Comparison of ENCODE assay signal across 17 cellular contexts in the genomic region with DNA sequence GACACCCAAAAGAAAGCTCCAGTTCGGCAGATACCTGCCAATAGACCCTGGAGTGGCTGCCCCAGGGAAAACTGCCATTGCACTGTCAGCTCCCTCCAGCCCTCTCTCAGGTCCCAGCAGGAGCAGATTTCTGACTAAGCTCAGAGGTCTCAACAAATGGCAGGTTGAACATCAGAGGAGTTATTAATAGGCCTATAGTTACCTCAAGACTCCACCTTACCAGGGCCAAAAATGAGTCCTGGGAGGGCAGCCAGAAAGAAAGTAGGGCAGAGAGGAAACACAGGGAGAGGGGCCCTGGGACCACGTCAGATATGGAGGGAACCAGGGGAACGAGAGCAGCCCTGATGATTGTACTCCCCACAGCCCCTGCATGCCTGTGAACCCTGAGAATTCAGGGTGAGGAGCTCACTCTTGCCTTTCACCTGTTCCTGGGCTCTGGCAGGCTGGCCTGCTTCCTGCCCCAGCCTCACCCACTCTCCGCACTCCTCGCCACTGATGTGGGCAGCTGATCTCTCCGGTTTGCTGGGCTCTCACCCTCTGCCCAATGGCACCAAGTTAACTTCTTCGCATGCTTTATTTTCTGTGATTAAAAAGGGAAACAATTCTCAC. TPM values are rescaled to one million over a fixed set of nuclear protein-coding genes. Genes with fewer than 3 reads are reported as not detected.
DNase-seq lines count a peak whose midpoint lies in the region; ATAC-seq and TF ChIP-seq lines count a peak whose summit lies in the region.
"Had no signal": no experiment of that assay in that cellular context is flagged by ENCODE, and none has a peak within 500 bp of the region (broad histone marks: within the 10 kb centered on the region; RNA-seq: fewer than 3 reads in every experiment).

No MANE protein-coding gene starts in this region.

- TF ChIP-seq CTCF in gastrocnemius medialis (IDR thresholded peaks at IDR 0.05 in 4 of 5, conservative IDR thresholded peaks at IDR 0.05 in 1 of 5) (no peak), esophagus squamous epithelium (IDR thresholded peaks at IDR 0.05) (no peak)

- H3K27me3 ChIP-seq in gastrocnemius medialis (no peaks in the 10 kb centered on the region), esophagus squamous epithelium (no peaks in the 10 kb centered on the region)
- H3K27me3 ChIP-seq in CD4-positive, alpha-beta memory T cell (ENCODE audit: insufficient read depth, low read length) = no peaks in the 10 kb centered on the region
- H3K27me3 ChIP-seq: BLaER1 treated with 17β-estradiol and CSF1 and Interleukin-3, amounts not matched to agents 10 nM and 100 nM had no signal

- 80 to 82% methylated on average over 7 of the region's 7 CpGs for WGBS in esophagus squamous epithelium, 2 donors

- H3K4me1 ChIP-seq in gastrocnemius medialis = peaks cover 37 to 56% of the 10 kb centered on the region in 2 donors
- H3K4me1 ChIP-seq in esophagus squamous epithelium = no peaks in the 10 kb centered on the region
- no peaks in the 10 kb centered on the region for H3K4me1 ChIP-seq in CD4-positive, alpha-beta memory T cell (ENCODE audit: insufficient read depth, low read length)

- no peaks in the 10 kb centered on the region for H3K27me3 Mint-ChIP-seq in activated CD8-positive, alpha-beta memory T cell treated with anti-CD3 and anti-CD28 coated beads, Interleukin-2, amount 10 ng/mL, durations not matched to agents 7 days and 5 days
- H3K27me3 Mint-ChIP-seq in CD4-positive, alpha-beta memory T cell = no peaks in the 10 kb centered on the region

- peaks cover 2% of the 10 kb centered on the region for H3K36me3 Mint-ChIP-seq in activated CD8-positive, alpha-beta memory T cell treated with anti-CD3 and anti-CD28 coated beads, Interleukin-2, amount 10 ng/mL, durations not matched to agents 7 days and 5 days
- H3K36me3 Mint-ChIP-seq in CD4-positive, alpha-beta memory T cell = peaks cover 26 to 28% of the 10 kb centered on the region in 2 donors

- POLR2A ChIA-PET in CD4-positive, alpha-beta memory T cell (lab: Charles Lee; ENCODE audit: partially characterized antibody) = interaction anchor here (0.6 kb wide), 1 partner anchor 9 kb away, joined by 3 read pairs; no protein-coding TSS in a partner anchor

- H3K27ac Mint-ChIP-seq in activated CD8-positive, alpha-beta memory T cell treated with anti-CD3 and anti-CD28 coated beads, Interleukin-2, amount 10 ng/mL, durations not matched to agents 7 days and 5 days = no peak overlapping the region
- H3K27ac Mint-ChIP-seq in CD4-positive, alpha-beta memory T cell = peak overlapping the region in 2 of 7 donors; percentile 50 to 64

- H3K9me3 ChIP-seq in gastrocnemius medialis (no peaks in the 10 kb centered on the region), esophagus squamous epithelium (no peaks in the 10 kb centered on the region)
- no peaks in the 10 kb centered on the region for H3K9me3 ChIP-seq in CD4-positive, alpha-beta memory T cell (ENCODE audit: control insufficient read depth in 1 of 2, low read length in 2 of 2)
- H3K9me3 ChIP-seq: BLaER1 treated with 17β-estradiol and CSF1 and Interleukin-3, amounts not matched to agents 10 nM and 100 nM had no signal

- no peaks in the 10 kb centered on the region for H3K4me1 Mint-ChIP-seq in activated CD8-positive, alpha-beta memory T cell treated with anti-CD3 and anti-CD28 coated beads, Interleukin-2, amount 10 ng/mL, durations not matched to agents 7 days and 5 days
- peaks cover 0 to 4% (median 2%) of the 10 kb centered on the region in 4 donors for H3K4me1 Mint-ChIP-seq in CD4-positive, alpha-beta memory T cell

- H3K27ac ChIP-seq in gastrocnemius medialis = peak overlapping the region; percentile 85 to 90 (median 86)
- H3K27ac ChIP-seq in esophagus squamous epithelium = no peak overlapping the region
- H3K27ac ChIP-seq in CD4-positive, alpha-beta memory T cell (ENCODE audit: low read depth, low read length) = no peak overlapping the region
- H3K27ac ChIP-seq: BLaER1 treated with 17β-estradiol and CSF1 and Interleukin-3, amounts not matched to agents 10 nM and 100 nM had no signal

- CTCF ChIA-PET in activated CD8-positive, alpha-beta memory T cell treated with anti-CD3 and anti-CD28 coated beads, Interleukin-2, amount 10 ng/mL, durations not matched to agents 7 days and 5 days (lab: Charles Lee) = interaction anchor here (1.1 kb wide), 2 partner anchors 9 to 10 kb away, joined by 3 read pairs; no protein-coding TSS in a partner anchor
- CTCF ChIA-PET in CD4-positive, alpha-beta memory T cell (lab: Charles Lee; ENCODE audit: partially characterized antibody) = no interaction called here

- intact Hi-C loops in gastrocnemius medialis (cut with DNase I; ENCODE audit: low total_unique reads) (no loop called here), esophagus squamous epithelium (cut with DNase I) (no loop called here)
- intact Hi-C loops in CD4-positive, alpha-beta memory T cell (cut with micrococcal nuclease) = no loop called here

- H3K4me3 ChIP-seq in gastrocnemius medialis = no peak overlapping the region
- H3K4me3 ChIP-seq in esophagus squamous epithelium = no peak overlapping the region
- H3K4me3 ChIP-seq in CD4-positive, alpha-beta memory T cell (ENCODE audit: low read length in 2 of 2) = no peak overlapping the region
- H3K4me3 ChIP-seq: BLaER1 treated with 17β-estradiol and CSF1 and Interleukin-3, amounts not matched to agents 10 nM and 100 nM had no signal

- TF ChIP-seq POLR2A in gastrocnemius medialis (IDR thresholded peaks at IDR 0.05) (peak in 1 of 2 donors; percentile 37), esophagus squamous epithelium (IDR thresholded peaks at IDR 0.05) (no peak)

- H3K9me3 Mint-ChIP-seq in activated CD8-positive, alpha-beta memory T cell treated with anti-CD3 and anti-CD28 coated beads, Interleukin-2, amount 10 ng/mL, durations not matched to agents 7 days and 5 days (ENCODE audit: low read depth) = no peaks in the 10 kb centered on the region
- H3K9me3 Mint-ChIP-seq in CD4-positive, alpha-beta memory T cell = no peaks in the 10 kb centered on the region

- DNase-seq in activated CD8-positive, alpha-beta memory T cell treated with anti-CD3 and anti-CD28 coated beads, Interleukin-2, amount 50 U/mL, for 48 hours = peak; percentile 34
- DNase-seq in activated CD8-positive, alpha-beta memory T cell treated with anti-CD3 and anti-CD28 coated beads, Interleukin-2, amount 10 ng/mL, durations not matched to agents 7 days and 5 days = no peak
- DNase-seq in cerebellar nuclear complex (lab: John Stamatoyannopoulos, UW) = peak; percentile 28 to 33
- DNase-seq in left lobe of liver (ENCODE audit: low spot score) = peak; percentile 40
- DNase-seq in gastrocnemius medialis = peak; percentile 51 to 78
- DNase-seq in medulla oblongata (ENCODE audit: extremely low spot score) = no peak
- no peak for DNase-seq in esophagus squamous epithelium (lab: John Stamatoyannopoulos, UW)
- no peak for DNase-seq in CD4-positive, alpha-beta memory T cell
- DNase-seq: COR-L47, KG1, NCI-H1092, NCI-H2107, NCI-H446, PC-3 had no signal

- in situ Hi-C loops in gastrocnemius medialis (cut with MboI; ENCODE audit: low sequenced_read_pairs in 4 of 4) = no loop called here

- no peak for ATAC-seq in activated CD8-positive, alpha-beta memory T cell treated with anti-CD3 and anti-CD28 coated beads, Interleukin-2, amount 10 ng/mL, durations not matched to agents 7 days and 5 days
- ATAC-seq in left lobe of liver (no peak), gastrocnemius medialis (peak; percentile 63 to 77)
- ATAC-seq: PC-3 had no signal

- H3K36me3 ChIP-seq in gastrocnemius medialis (peaks cover 0 to 7% of the 10 kb centered on the region in 2 donors), esophagus squamous epithelium (peaks cover 0 to 36% (median 6%) of the 10 kb centered on the region in 3 donors)
- H3K36me3 ChIP-seq in CD4-positive, alpha-beta memory T cell (ENCODE audit: insufficient read depth, low read length) = peaks cover 8% of the 10 kb centered on the region

- H3K4me3 Mint-ChIP-seq in activated CD8-positive, alpha-beta memory T cell treated with anti-CD3 and anti-CD28 coated beads, Interleukin-2, amount 10 ng/mL, durations not matched to agents 7 days and 5 days = no peak overlapping the region
- H3K4me3 Mint-ChIP-seq in CD4-positive, alpha-beta memory T cell = no peak overlapping the region

RNA-seq across cellular contexts. Expression of a gene that starts 4.3 kb away (rescaled TPM):
- 10 to 100 TPM; 15.5 to 30.8 TPM for total RNA-seq in activated CD8-positive, alpha-beta memory T cell treated with anti-CD3 and anti-CD28 coated beads, Interleukin-2, amount 10 ng/mL, durations not matched to agents 7 days and 5 days
- total RNA-seq in left lobe of liver = not detected
- 1 to 10 TPM in 1 of 4 donors, under 1 TPM in 1, not detected in 2; 0.09 to 1.9 TPM for total RNA-seq in gastrocnemius medialis
- total RNA-seq in esophagus squamous epithelium = not detected
- 1 to 10 TPM; 7.2 to 9.8 TPM for total RNA-seq in CD4-positive, alpha-beta memory T cell
- polyA plus RNA-seq in CD4-positive, alpha-beta memory T cell = 10 to 100 TPM; 58.3 to 64.9 TPM
- total RNA-seq: A172, MCF 10A, PC-3 had no signal

RNA-seq across cellular contexts. Expression of a gene that starts 54.4 kb away (rescaled TPM):
- total RNA-seq in activated CD8-positive, alpha-beta memory T cell treated with anti-CD3 and anti-CD28 coated beads, Interleukin-2, amount 10 ng/mL, durations not matched to agents 7 days and 5 days = under 1 TPM in 1 of 2 experiments, not detected in 1; 0.23 TPM
- total RNA-seq in left lobe of liver (0.18 TPM), gastrocnemius medialis (not detected), esophagus squamous epithelium (under 1 TPM in 1 of 4 donors, not detected in 3; 0.76 TPM)
- 1 to 10 TPM; 4.2 to 4.5 TPM for total RNA-seq in CD4-positive, alpha-beta memory T cell
- polyA plus RNA-seq in CD4-positive, alpha-beta memory T cell = not detected
- total RNA-seq: A172, MCF 10A had no signal

Comparison
In these comparisons a context has a peak if more than half of its experiments do, and no peak if none do; other contexts are left out.
1. DNase-seq: peak in activated CD8-positive, alpha-beta memory T cell treated with anti-CD3 and anti-CD28 coated beads, Interleukin-2, amount 50 U/mL, for 48 hours (single experiment), cerebellar nuclear complex (2 of 2), left lobe of liver (single experiment) and gastrocnemius medialis (2 of 2); none in activated CD8-positive, alpha-beta memory T cell treated with anti-CD3 and anti-CD28 coated beads, Interleukin-2, amount 10 ng/mL, durations not matched to agents 7 days and 5 days (single experiment), medulla oblongata (single experiment), esophagus squamous epithelium (single experiment) and CD4-positive, alpha-beta memory T cell (0 of 5).
2. ATAC-seq: peak in gastrocnemius medialis (2 of 2); none in activated CD8-positive, alpha-beta memory T cell treated with anti-CD3 and anti-CD28 coated beads, Interleukin-2, amount 10 ng/mL, durations not matched to agents 7 days and 5 days (single experiment) and left lobe of liver (single experiment).
3. H3K27ac ChIP-seq: peak in gastrocnemius medialis (4 of 4); none in esophagus squamous epithelium (0 of 4) and CD4-positive, alpha-beta memory T cell (single experiment).